1 cellular context compared by ENCODE assay signal in genomic region chr17:65025288-65025687, GRCh38.
TF ChIP-seq lines count a peak whose summit lies in the region.

No MANE protein-coding gene starts in this region.

TF ChIP-seq in HEK293T, 16 proteins besides CTCF, POLR2A, EP300 and RAD21 (continued from another document):
- TF ChIP-seq HDGF (IDR thresholded peaks at IDR 0.05; ENCODE audit: borderline replicate concordance) (no peak), PKNOX1 (IDR thresholded peaks at IDR 0.05) (no peak), SP1 (IDR thresholded peaks at IDR 0.05) (no peak), ZNF384 (IDR thresholded peaks at IDR 0.05) (no peak), TARDBP (IDR thresholded peaks at IDR 0.05) (no peak)
